In genomic region chr10:119658274-119658673, GRCh38 we compare ENCODE assay signal across 1 cellular context.
TF ChIP-seq lines count a peak whose summit lies in the region.

No MANE protein-coding gene starts in this region.

TF ChIP-seq in K562, 482 proteins besides CTCF, POLR2A, EP300 and RAD21 (continued from another document and continues in another):
- TF ChIP-seq ELK1 (CRISPR knock-in tag; IDR thresholded peaks at IDR 0.05) = no peak
- no peak for TF ChIP-seq ZNF280A (IDR thresholded peaks at IDR 0.05; ENCODE audit: low read depth, partially characterized antibody)
- no peak for TF ChIP-seq SNIP1 (IDR thresholded peaks at IDR 0.05; ENCODE audit: low read depth)
- no peak for TF ChIP-seq HMGXB4 (CRISPR knock-in tag; IDR thresholded peaks at IDR 0.05)
- no peak for TF ChIP-seq ELK3 (CRISPR knock-in tag; IDR thresholded peaks at IDR 0.05)
- TF ChIP-seq EGR1 (conservative IDR thresholded peaks at IDR 0.05) = no peak
- no peak for TF ChIP-seq PRDM10 (IDR thresholded peaks at IDR 0.05; ENCODE audit: partially characterized antibody)
- TF ChIP-seq ZNF282 (CRISPR knock-in tag; IDR thresholded peaks at IDR 0.05) = no peak
- TF ChIP-seq SMAD3 (CRISPR knock-in tag; conservative IDR thresholded peaks at IDR 0.05) = no peak
- TF ChIP-seq CHCHD3 (CRISPR knock-in tag; IDR thresholded peaks at IDR 0.05) = no peak
- no peak for TF ChIP-seq TRIM28 (IDR thresholded peaks at IDR 0.05)
- no peak for TF ChIP-seq GTF2A2 (tag; IDR thresholded peaks at IDR 0.05)
- TF ChIP-seq ZNF277 (CRISPR knock-in tag; IDR thresholded peaks at IDR 0.05; ENCODE audit: borderline replicate concordance) = no peak
- TF ChIP-seq POLR2G (IDR thresholded peaks at IDR 0.05; ENCODE audit: low read depth, low read length) = 0 out of 2 replicates have a peak, but pooled peaks have one; percentile 22
- TF ChIP-seq TCF7L2 (IDR thresholded peaks at IDR 0.05; ENCODE audit: low read depth, low read length) = no peak
- TF ChIP-seq ZFP30 (CRISPR knock-in tag; IDR thresholded peaks at IDR 0.05; ENCODE audit: borderline replicate concordance) = no peak
- peak; percentile 24; the same call in 1 of the 2 replicates for TF ChIP-seq USF1 (CRISPR knock-in tag; IDR thresholded peaks at IDR 0.05)
- TF ChIP-seq ETV5 (CRISPR knock-in tag; IDR thresholded peaks at IDR 0.05; ENCODE audit: low read depth) = no peak
- no peak for TF ChIP-seq MTF1 (CRISPR knock-in tag; IDR thresholded peaks at IDR 0.05; ENCODE audit: borderline replicate concordance)
- no peak for TF ChIP-seq SUPT5H (IDR thresholded peaks at IDR 0.05)
- no peak for TF ChIP-seq NFIX (CRISPR knock-in tag; IDR thresholded peaks at IDR 0.05; ENCODE audit: low read depth)
- TF ChIP-seq RNF2 (IDR thresholded peaks at IDR 0.05) = no peak
- no peak for TF ChIP-seq MCM3 (IDR thresholded peaks at IDR 0.05)
- TF ChIP-seq MYC (IDR thresholded peaks at IDR 0.05; ENCODE audit: low read depth, low read length) = peak; percentile 53; the same call in 1 of the 2 replicates
- no peak for TF ChIP-seq MYC (CRISPR knock-in tag; IDR thresholded peaks at IDR 0.05; ENCODE audit: borderline replicate concordance, low read depth)
- TF ChIP-seq JUN (IDR thresholded peaks at IDR 0.05; ENCODE audit: borderline replicate concordance, low read depth, low read length) = peak; percentile 88
- TF ChIP-seq JUN (CRISPR knock-in tag; IDR thresholded peaks at IDR 0.05; ENCODE audit: borderline replicate concordance) = peak; percentile 80; the same call in 1 of the 2 replicates
- TF ChIP-seq ATF3 (IDR thresholded peaks at IDR 0.05) = peak; percentile 92
- no peak for TF ChIP-seq ATF3 (CRISPR knock-in tag; conservative IDR thresholded peaks at IDR 0.05)
- TF ChIP-seq ZNF24 (IDR thresholded peaks at IDR 0.05) = 0 out of 2 replicates have a peak, but pooled peaks have one; percentile 23
- no peak for TF ChIP-seq PCBP2 (IDR thresholded peaks at IDR 0.05; ENCODE audit: low read depth, low read length, poor library complexity, severe bottlenecking)
- peak; percentile 35; the same call in 1 of the 2 replicates for TF ChIP-seq BACH1 (tag; IDR thresholded peaks at IDR 0.05)
- no peak for TF ChIP-seq ZNF184 (CRISPR knock-in tag; IDR thresholded peaks at IDR 0.05)
- no peak for TF ChIP-seq ZNF224 (CRISPR knock-in tag; IDR thresholded peaks at IDR 0.05)
- no peak for TF ChIP-seq ARID2 (IDR thresholded peaks at IDR 0.05)
- TF ChIP-seq HDAC6 (IDR thresholded peaks at IDR 0.05; ENCODE audit: low read depth, low read length) = no peak
- no peak for TF ChIP-seq RBM25 (IDR thresholded peaks at IDR 0.05; ENCODE audit: low read depth, low read length, severe bottlenecking)
- no peak for TF ChIP-seq ZNF655 (CRISPR knock-in tag; IDR thresholded peaks at IDR 0.05)
- no peak for TF ChIP-seq ZNF785 (CRISPR knock-in tag; IDR thresholded peaks at IDR 0.05)
- TF ChIP-seq CEBPZ (IDR thresholded peaks at IDR 0.05; ENCODE audit: borderline replicate concordance, low read depth, low read length) = no peak
- peak; percentile 90 for TF ChIP-seq MAFK (IDR thresholded peaks at IDR 0.05; ENCODE audit: low read length)
- TF ChIP-seq TCF7 (IDR thresholded peaks at IDR 0.05; ENCODE audit: borderline replicate concordance) = no peak
- TF ChIP-seq ZNF354B (CRISPR knock-in tag; IDR thresholded peaks at IDR 0.05) = no peak
- TF ChIP-seq ZKSCAN8 (CRISPR knock-in tag; IDR thresholded peaks at IDR 0.05) = no peak
- TF ChIP-seq GATA2 (CRISPR knock-in tag; IDR thresholded peaks at IDR 0.05) = no peak
- TF ChIP-seq RBM34 (IDR thresholded peaks at IDR 0.05; ENCODE audit: borderline replicate concordance, insufficient read depth, low read length) = no peak
- no peak for TF ChIP-seq ARNT (IDR thresholded peaks at IDR 0.05)
